ENCODE assay signal across 21 cellular contexts in the genomic region with DNA sequence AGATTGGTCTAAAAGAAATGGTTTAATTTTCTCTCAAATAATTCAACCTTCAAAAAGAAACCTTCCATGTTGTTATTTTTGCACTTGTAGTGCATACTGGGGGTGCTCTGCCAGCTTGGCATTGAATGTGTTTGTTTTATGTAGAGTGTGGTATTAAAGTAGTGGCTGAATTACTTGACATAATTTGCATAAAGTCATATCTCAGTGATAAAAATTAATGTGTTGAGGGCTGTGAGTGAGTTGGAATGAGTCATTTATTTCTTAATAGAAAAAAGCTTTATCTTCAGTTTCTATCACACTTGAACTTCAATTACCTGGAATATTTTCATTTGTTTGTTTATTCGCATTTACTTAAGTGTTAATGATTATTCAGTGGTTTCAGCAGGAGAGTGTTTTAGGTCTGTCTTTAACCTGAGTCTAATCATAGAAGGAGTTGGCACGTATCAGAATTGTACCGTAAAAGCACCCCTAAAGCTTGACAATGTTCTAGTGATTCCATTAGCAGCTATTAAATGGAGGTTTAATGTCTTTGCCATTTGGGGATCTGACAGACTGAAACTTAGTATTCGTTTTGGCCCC.
DNase-seq lines count a peak whose midpoint lies in the region; ATAC-seq, FAIRE-seq and TF ChIP-seq lines count a peak whose summit lies in the region.
"Had no signal": no experiment of that assay in that cellular context is flagged by ENCODE, and none has a peak within 500 bp of the region (broad histone marks: within the 10 kb centered on the region; RNA-seq: fewer than 3 reads in every experiment).

No MANE protein-coding gene starts in this region.

- intact Hi-C loops in vagina (cut with DNase I) = no loop called here
- intact Hi-C loops in activated CD4-positive, alpha-beta memory T cell treated with anti-CD3 and anti-CD28 coated beads for 36 hours (cut with micrococcal nuclease) = no loop called here

- FAIRE-seq in small intestine (lab: Jason Lieb, UNC) = no peak

- TF ChIP-seq CTCF in vagina (IDR thresholded peaks at IDR 0.05) = no peak

- peak; percentile 54 for ATAC-seq in left lobe of liver

- no peaks in the 10 kb centered on the region for H3K4me1 ChIP-seq in small intestine (ENCODE audit: control insufficient read depth in 2 of 2, insufficient read depth in 1 of 2, low read depth in 1 of 2, low read length in 1 of 2)
- peaks cover 7% of the 10 kb centered on the region for H3K4me1 ChIP-seq in vagina
- H3K4me1 ChIP-seq: Peyer's patch, SJSA1 had no signal

- POLR2A ChIA-PET in activated CD4-positive, alpha-beta memory T cell treated with anti-CD3 and anti-CD28 coated beads for 36 hours (lab: Charles Lee) = no interaction called here

- no peak overlapping the region for H3K27ac Mint-ChIP-seq in activated CD4-positive, alpha-beta memory T cell treated with anti-CD3 and anti-CD28 coated beads for 36 hours
- H3K27ac Mint-ChIP-seq: B cell had no signal

- in situ Hi-C loops in Caki2 (cut with HindIII; ENCODE audit: low pct_unique_long_range_greater_than_20kb, low sequenced_read_pairs) = no loop called here

- H3K36me3 ChIP-seq in small intestine (ENCODE audit: control insufficient read depth in 2 of 2, insufficient read depth in 2 of 2, low read length in 2 of 2) = no peaks in the 10 kb centered on the region
- no peaks in the 10 kb centered on the region for H3K36me3 ChIP-seq in vagina
- H3K36me3 ChIP-seq: Peyer's patch, SJSA1 had no signal

- H3K9me3 ChIP-seq in small intestine (ENCODE audit: control insufficient read depth, low read depth) = no peaks in the 10 kb centered on the region
- H3K9me3 ChIP-seq in vagina = no peaks in the 10 kb centered on the region
- H3K9me3 ChIP-seq: Peyer's patch, SJSA1 had no signal

- H3K9me3 Mint-ChIP-seq in activated CD4-positive, alpha-beta memory T cell treated with anti-CD3 and anti-CD28 coated beads for 36 hours = peaks cover 11% of the 10 kb centered on the region

- no peak overlapping the region for H3K4me3 ChIP-seq in small intestine (ENCODE audit: low read depth in 1 of 2, low read length in 2 of 2)
- H3K4me3 ChIP-seq in vagina = no peak overlapping the region
- H3K4me3 ChIP-seq: Peyer's patch, SJSA1 had no signal

- H3K27ac ChIP-seq in small intestine (ENCODE audit: low read depth in 1 of 2, low read length in 1 of 2) (no peak overlapping the region), vagina (no peak overlapping the region)
- H3K27ac ChIP-seq: Peyer's patch, SJSA1 had no signal

- no peaks in the 10 kb centered on the region for H3K4me1 Mint-ChIP-seq in activated CD4-positive, alpha-beta memory T cell treated with anti-CD3 and anti-CD28 coated beads for 36 hours (ENCODE audit: low read depth)
- H3K4me1 Mint-ChIP-seq: B cell had no signal

- 11 to 62% (median 36%) methylated on average over 4 of the region's 4 CpGs for WGBS in small intestine, 3 donors

- no peaks in the 10 kb centered on the region for H3K27me3 ChIP-seq in small intestine (ENCODE audit: control insufficient read depth in 2 of 2, insufficient read depth in 2 of 2, low read length in 2 of 2)
- no peaks in the 10 kb centered on the region for H3K27me3 ChIP-seq in vagina
- H3K27me3 ChIP-seq: Peyer's patch, SJSA1 had no signal

- DNase-seq in Caki2 (ENCODE audit: low read depth) (peak; percentile 16), NCI-H526 (lab: John Stamatoyannopoulos, UW) (peak; percentile 19 to 22), left lobe of liver (ENCODE audit: low spot score) (no peak), small intestine (peak; percentile 31), vagina (ENCODE audit: extremely low spot score in 2 of 2) (no peak), erythroblast (lab: John Stamatoyannopoulos, UW) (no peak)
- no peak for DNase-seq in activated CD4-positive, alpha-beta memory T cell treated with anti-CD3 and anti-CD28 coated beads for 36 hours
- DNase-seq: DMS 273 treated with DMSO at 0.1 percent for 48 hours; GDM1; HCEC 1CT; Kasumi-1; MM.1S; NCI-H1417; NCI-H187; NCI-H2107; NCI-H2227 treated with DMSO at 0.1 percent for 48 hours; NCI-H510A treated with DMSO at 0.1 percent for 48 hours; NK-92 treated with Interleukin-12 subunit alpha and Interleukin-12 subunit beta, amount 100 ng/mL, for 24 hours; Peyer's patch had no signal

- H3K4me3 Mint-ChIP-seq in activated CD4-positive, alpha-beta memory T cell treated with anti-CD3 and anti-CD28 coated beads for 36 hours = no peak overlapping the region
- H3K4me3 Mint-ChIP-seq: B cell had no signal

- TF ChIP-seq POLR2A in vagina (IDR thresholded peaks at IDR 0.05) (no peak), erythroblast (IDR thresholded peaks at IDR 0.05; ENCODE audit: low read length) (no peak)

- H3K36me3 Mint-ChIP-seq in activated CD4-positive, alpha-beta memory T cell treated with anti-CD3 and anti-CD28 coated beads for 36 hours = no peaks in the 10 kb centered on the region

- H3K27me3 Mint-ChIP-seq in activated CD4-positive, alpha-beta memory T cell treated with anti-CD3 and anti-CD28 coated beads for 36 hours = no peaks in the 10 kb centered on the region
- H3K27me3 Mint-ChIP-seq: B cell had no signal

- CTCF ChIA-PET in activated CD4-positive, alpha-beta memory T cell treated with anti-CD3 and anti-CD28 coated beads for 36 hours (lab: Charles Lee) = no interaction called here

Comparison
In these comparisons a context has a peak if more than half of its experiments do, and no peak if none do; other contexts are left out.
1. DNase-seq: peak in Caki2 (single experiment), NCI-H526 (2 of 2) and small intestine (single experiment); none in left lobe of liver (single experiment), vagina (0 of 2), erythroblast (0 of 2) and activated CD4-positive, alpha-beta memory T cell treated with anti-CD3 and anti-CD28 coated beads for 36 hours (single experiment).